ENCODE assay signal across 17 cellular contexts in the genomic region with DNA sequence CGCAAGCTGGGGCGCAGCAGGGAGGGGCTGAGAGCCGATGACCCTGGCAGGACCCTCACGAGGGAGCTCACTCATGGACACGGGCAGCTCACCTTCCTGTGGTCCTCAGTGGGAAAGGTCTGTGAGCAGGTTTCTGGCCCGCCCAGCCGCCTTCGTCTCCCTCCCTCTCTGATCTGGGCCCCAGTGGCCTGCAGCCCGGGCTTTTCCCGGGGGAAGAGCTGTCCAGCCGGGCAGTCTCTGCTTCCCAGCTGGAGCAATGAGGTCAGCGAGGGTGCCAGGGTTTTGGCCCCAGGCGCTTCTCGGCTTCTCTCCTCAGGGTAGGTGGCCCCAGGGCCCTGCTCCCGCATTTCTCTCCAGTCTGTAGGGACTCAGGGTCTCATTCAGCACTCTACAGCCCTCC. TPM values are rescaled to one million over a fixed set of nuclear protein-coding genes. Genes with fewer than 3 reads are reported as not detected.
DNase-seq lines count a peak whose midpoint lies in the region; ATAC-seq, FAIRE-seq and TF ChIP-seq lines count a peak whose summit lies in the region.
"Had no signal": no experiment of that assay in that cellular context is flagged by ENCODE, and none has a peak within 500 bp of the region (broad histone marks: within the 10 kb centered on the region; RNA-seq: fewer than 3 reads in every experiment).

No MANE protein-coding gene starts in this region.

- H3K27me3 Mint-ChIP-seq in activated CD4-positive, alpha-beta T cell treated with anti-CD3 and anti-CD28 coated beads for 36 hours, result no peaks in the 10 kb centered on the region

- H4K91ac ChIP-seq in trophoblast cell (ENCODE audit: low read depth, low read length), result no peak overlapping the region

- no peak overlapping the region for H3K4ac ChIP-seq in trophoblast cell (ENCODE audit: low read depth, low read length)

- no peak overlapping the region for H3K4me3 ChIP-seq in GM23248
- no peak overlapping the region for H3K4me3 ChIP-seq in kidney (ENCODE audit: low read length in 2 of 2)
- H3K4me3 ChIP-seq in trophoblast cell (ENCODE audit: low read depth, low read length), result no peak overlapping the region

- in situ Hi-C loops in GM23248 (cut with MboI), result no loop called here

- CTCF ChIA-PET in GM10248 (lab: Yijun Ruan, JAX), result no interaction called here
- CTCF ChIA-PET in activated CD4-positive, alpha-beta T cell treated with anti-CD3 and anti-CD28 coated beads for 36 hours (lab: Charles Lee), result interaction anchor here (0.6 kb wide), 1 partner anchor 376 kb away, joined by 3 read pairs; no protein-coding TSS in a partner anchor

- POLR2A ChIA-PET in GM10248 (lab: Yijun Ruan, JAX), result no interaction called here
- POLR2A ChIA-PET in activated CD4-positive, alpha-beta T cell treated with anti-CD3 and anti-CD28 coated beads for 36 hours (lab: Charles Lee), result no interaction called here

- no peak for ATAC-seq in activated CD4-positive, alpha-beta T cell treated with anti-CD3 and anti-CD28 coated beads for 36 hours

- TF ChIP-seq CTCF in kidney (IDR thresholded peaks at IDR 0.05; ENCODE audit: borderline replicate concordance, extremely low read depth, insufficient read depth), result no peak
- TF ChIP-seq CTCF in GM10248 (IDR thresholded peaks at IDR 0.05; ENCODE audit: control extremely low read depth, extremely low read depth, low read depth, missing control alignments), result no peak

- H3K9ac ChIP-seq in GM23248, result no peak overlapping the region
- H3K9ac ChIP-seq in kidney (ENCODE audit: low read length in 2 of 2), result no peak overlapping the region
- H3K9ac ChIP-seq in trophoblast cell (ENCODE audit: low read length), result no peak overlapping the region

- intact Hi-C loops in kidney (cut with DNase I), result no loop called here
- intact Hi-C loops in activated CD4-positive, alpha-beta T cell treated with anti-CD3 and anti-CD28 coated beads for 36 hours (cut with DNase I, micrococcal nuclease), result no loop called here

- H4K20me1 ChIP-seq in GM23248 (ENCODE audit: insufficient read depth), result no peaks in the 10 kb centered on the region

- no peak overlapping the region for H3K14ac ChIP-seq in trophoblast cell (ENCODE audit: low read length)

- no peak overlapping the region for H2BK12ac ChIP-seq in trophoblast cell (ENCODE audit: low read length)

- H3K9me3 ChIP-seq in GM23248 (ENCODE audit: low read depth) (no peaks in the 10 kb centered on the region), kidney (ENCODE audit: control insufficient read depth in 1 of 2, low read length in 2 of 2) (no peaks in the 10 kb centered on the region), trophoblast cell (ENCODE audit: insufficient read depth, low read depth, low read length) (no peaks in the 10 kb centered on the region)
- H3K9me3 ChIP-seq: BE2C had no signal

- WGBS in GM23248 (ENCODE audit: low coverage in 1 of 2, low lambda C conversion rate in 2 of 2, missing lambda C conversion rate in 2 of 2), 2 experiments, result 36 to 39% methylated on average over 12 to 15 of the region's 15 CpGs
- no CpG with 5 or more reads among the region's 15 CpGs for WGBS in trophoblast cell (ENCODE audit: extremely low coverage, insufficient coverage, insufficient read length)

- FAIRE-seq in kidney (lab: Jason Lieb, UNC), result no peak
- FAIRE-seq: A204.1, H54, HepG2, HTR-8/SVneo had no signal

- no peaks in the 10 kb centered on the region for H3K9me3 Mint-ChIP-seq in activated CD4-positive, alpha-beta T cell treated with anti-CD3 and anti-CD28 coated beads for 36 hours (ENCODE audit: low read depth)
- H3K9me3 Mint-ChIP-seq: CD4-positive, alpha-beta memory T cell had no signal

- H3K27ac ChIP-seq in GM23248, result no peak overlapping the region
- no peak overlapping the region for H3K27ac ChIP-seq in kidney (ENCODE audit: low read depth in 2 of 2, low read length in 2 of 2)
- no peak overlapping the region for H3K27ac ChIP-seq in trophoblast cell (ENCODE audit: low read depth, low read length)
- H3K27ac ChIP-seq: C4-2B had no signal

- H3K27ac Mint-ChIP-seq in activated CD4-positive, alpha-beta T cell treated with anti-CD3 and anti-CD28 coated beads for 36 hours, result no peak overlapping the region

- DNase-seq in AG08395 (ENCODE audit: low spot score), result peak; percentile 20
- peak; percentile 26 for DNase-seq in GM23248
- peak; percentile 70 for DNase-seq in kidney
- peak; percentile 43 to 80 for DNase-seq in trophoblast cell
- no peak for DNase-seq in GM10248 (ENCODE audit: extremely low spot score)
- no peak for DNase-seq in DMS153 (lab: John Stamatoyannopoulos, UW)
- no peak for DNase-seq in activated CD4-positive, alpha-beta T cell treated with anti-CD3 and anti-CD28 coated beads for 36 hours
- DNase-seq: BE2C; CD4-positive, alpha-beta memory T cell; DMS79 treated with DMSO at 0.1 percent for 48 hours; EL; GDM1 had no signal

- H3K79me2 ChIP-seq in GM23248 (ENCODE audit: insufficient read depth) (no peaks in the 10 kb centered on the region), trophoblast cell (ENCODE audit: control insufficient read depth, insufficient read depth, low read length, poor library complexity) (no peaks in the 10 kb centered on the region)

- H3K79me1 ChIP-seq in trophoblast cell (ENCODE audit: low read length), result no peaks in the 10 kb centered on the region

- H2BK5ac ChIP-seq in trophoblast cell (ENCODE audit: low read depth, low read length, poor library complexity), result no peak overlapping the region

- H3K4me1 ChIP-seq in GM23248 (ENCODE audit: insufficient read depth), result no peaks in the 10 kb centered on the region
- H3K4me1 ChIP-seq in kidney (ENCODE audit: control insufficient read depth in 1 of 2, insufficient read depth in 1 of 2, low read depth in 1 of 2, low read length in 2 of 2), result no peaks in the 10 kb centered on the region
- no peaks in the 10 kb centered on the region for H3K4me1 ChIP-seq in trophoblast cell (ENCODE audit: control insufficient read depth in 1 of 2, insufficient read depth in 2 of 2, low read length in 2 of 2)
- H3K4me1 ChIP-seq: BE2C had no signal

- no peaks in the 10 kb centered on the region for H3K27me3 ChIP-seq in GM23248 (replicated peaks; ENCODE audit: insufficient read depth)
- no peaks in the 10 kb centered on the region for H3K27me3 ChIP-seq in trophoblast cell (ENCODE audit: insufficient read depth, low read length)

- no peaks in the 10 kb centered on the region for H3K9me2 ChIP-seq in GM23248 (ENCODE audit: insufficient read depth)

- no peak overlapping the region for H3K23ac ChIP-seq in trophoblast cell (ENCODE audit: low read length)

- no peak overlapping the region for H3K18ac ChIP-seq in trophoblast cell (ENCODE audit: low read length)

- no peak overlapping the region for H4K8ac ChIP-seq in trophoblast cell (ENCODE audit: low read depth, low read length)

- H3K36me3 Mint-ChIP-seq in activated CD4-positive, alpha-beta T cell treated with anti-CD3 and anti-CD28 coated beads for 36 hours (ENCODE audit: low read depth), result no peaks in the 10 kb centered on the region
- H3K36me3 Mint-ChIP-seq: CD4-positive, alpha-beta memory T cell had no signal

- H3K4me2 ChIP-seq in GM23248 (ENCODE audit: unreplicated experiment), result no peak overlapping the region
- H3K4me2 ChIP-seq in trophoblast cell (ENCODE audit: low read length), result no peak overlapping the region

- H2BK120ac ChIP-seq in trophoblast cell (ENCODE audit: insufficient read depth, low read length, poor library complexity), result no peak overlapping the region

- no peak overlapping the region for H2AK5ac ChIP-seq in trophoblast cell (ENCODE audit: low read length)

- H4K12ac ChIP-seq in trophoblast cell (ENCODE audit: low read depth, low read length), result no peak overlapping the region

- H3K36me3 ChIP-seq in GM23248 (ENCODE audit: low read depth) (no peaks in the 10 kb centered on the region), kidney (ENCODE audit: control insufficient read depth in 1 of 2, insufficient read depth in 2 of 2, low read length in 2 of 2) (no peaks in the 10 kb centered on the region), trophoblast cell (ENCODE audit: control insufficient read depth in 1 of 2, insufficient read depth in 2 of 2, low read length in 2 of 2) (no peaks in the 10 kb centered on the region)
- H3K36me3 ChIP-seq: BE2C had no signal

- H3K4me1 Mint-ChIP-seq in activated CD4-positive, alpha-beta T cell treated with anti-CD3 and anti-CD28 coated beads for 36 hours, result no peaks in the 10 kb centered on the region
- H3K4me1 Mint-ChIP-seq: CD4-positive, alpha-beta memory T cell had no signal

- H3F3A ChIP-seq in GM23248 (ENCODE audit: insufficient read depth), result no peaks in the 10 kb centered on the region

- H2AFZ ChIP-seq in GM23248 (no peak overlapping the region), trophoblast cell (ENCODE audit: insufficient read depth, low read length, poor library complexity) (no peak overlapping the region)

- H3K4me3 Mint-ChIP-seq in activated CD4-positive, alpha-beta T cell treated with anti-CD3 and anti-CD28 coated beads for 36 hours, result no peak overlapping the region

RNA-seq across cellular contexts. Expression of a gene that starts 22.2 kb away (rescaled TPM):
- total RNA-seq in GM23248 (2014; rRNA removed; shearing (Covaris generic)), result not detected in 2 replicates
- polyA plus RNA-seq in GM23248 (2016; fragmentation: Nextera tagmentation; extraction: Ambion mirVana) (not detected in 2 replicates), kidney (ENCODE audit: insufficient read depth, low read depth, low replicate concordance) (15.5 TPM)
- total RNA-seq in kidney, result 39.3 TPM
- polyA plus RNA-seq in trophoblast cell (2013), result 6.2 and 6.3 TPM in 2 replicates
- not detected for total RNA-seq in activated CD4-positive, alpha-beta T cell treated with anti-CD3 and anti-CD28 coated beads for 36 hours

Comparison
In these comparisons a context has a peak if more than half of its experiments do, and no peak if none do; other contexts are left out.
1. DNase-seq: peak in AG08395 (single experiment), GM23248 (single experiment), kidney (single experiment) and trophoblast cell (2 of 2); none in GM10248 (single experiment), DMS153 (single experiment) and activated CD4-positive, alpha-beta T cell treated with anti-CD3 and anti-CD28 coated beads for 36 hours (single experiment).
2. RNA of a gene that starts 22.2 kb away (total RNA-seq): 39.3 TPM in kidney (single experiment); not detected in activated CD4-positive, alpha-beta T cell treated with anti-CD3 and anti-CD28 coated beads for 36 hours and not detected in GM23248; every median in the first group is over 10 times any median in the second.